23 cellular contexts compared by ENCODE assay signal in genomic region chr17:36939944-36940312, GRCh38. TPM values are rescaled to one million over a fixed set of nuclear protein-coding genes. Genes with fewer than 3 reads are reported as not detected.
DNase-seq lines count a peak whose midpoint lies in the region; ATAC-seq, FAIRE-seq and TF ChIP-seq lines count a peak whose summit lies in the region.
"Had no signal": no experiment of that assay in that cellular context is flagged by ENCODE, and none has a peak within 500 bp of the region (broad histone marks: within the 10 kb centered on the region; RNA-seq: fewer than 3 reads in every experiment).

No MANE protein-coding gene starts in this region.

- peaks cover 35% of the 10 kb centered on the region for H3K4me1 Mint-ChIP-seq in activated CD4-positive, alpha-beta T cell treated with anti-CD3 and anti-CD28 coated beads, Interleukin-2, amount 10 ng/mL, durations not matched to agents 24 days and 14 days
- peaks cover 65% of the 10 kb centered on the region for H3K4me1 Mint-ChIP-seq in GM23338
- peaks cover 5% of the 10 kb centered on the region for H3K4me1 Mint-ChIP-seq in astrocyte (ENCODE audit: low read depth, unreplicated experiment)
- peaks cover 54 to 57% (median 57%) of the 10 kb centered on the region in 3 donors for H3K4me1 Mint-ChIP-seq in naive B cell

- H3K36me3 ChIP-seq in GM23338 (ENCODE audit: insufficient read depth) (no peaks in the 10 kb centered on the region), astrocyte (ENCODE audit: insufficient read depth, low read length) (no peaks in the 10 kb centered on the region), ovary (no peaks in the 10 kb centered on the region)
- H3K36me3 ChIP-seq: pancreas, transverse colon had no signal

- H4K20me1 ChIP-seq in GM23338 (replicated peaks; ENCODE audit: insufficient read depth) = peaks cover 4% of the 10 kb centered on the region; the same call in 1 of the 2 replicates
- H4K20me1 ChIP-seq in astrocyte (ENCODE audit: insufficient read depth, low read length) = peaks cover 27% of the 10 kb centered on the region

- H3K36me3 Mint-ChIP-seq in activated CD4-positive, alpha-beta T cell treated with anti-CD3 and anti-CD28 coated beads, Interleukin-2, amount 10 ng/mL, durations not matched to agents 24 days and 14 days (ENCODE audit: low read depth) = peaks cover 16% of the 10 kb centered on the region
- peaks cover 2% of the 10 kb centered on the region; the same call in 1 of the 3 replicates for H3K36me3 Mint-ChIP-seq in GM23338 (ENCODE audit: low read depth)
- H3K36me3 Mint-ChIP-seq in astrocyte (ENCODE audit: low read depth, unreplicated experiment) = peaks cover 16% of the 10 kb centered on the region
- H3K36me3 Mint-ChIP-seq in naive B cell = no peaks in the 10 kb centered on the region

- H3K9ac ChIP-seq in astrocyte (ENCODE audit: low read length) = no peak overlapping the region

- H3K9me3 ChIP-seq in astrocyte (ENCODE audit: insufficient read depth, low read depth, low read length) (peaks cover 7% of the 10 kb centered on the region), ovary (no peaks in the 10 kb centered on the region)
- H3K9me3 ChIP-seq: pancreas, transverse colon had no signal

- H3K4me3 Mint-ChIP-seq in activated CD4-positive, alpha-beta T cell treated with anti-CD3 and anti-CD28 coated beads, Interleukin-2, amount 10 ng/mL, durations not matched to agents 24 days and 14 days = peak overlapping the region; percentile 32
- H3K4me3 Mint-ChIP-seq in GM23338 (peak overlapping the region; percentile 37), astrocyte (ENCODE audit: unreplicated experiment) (peak overlapping the region; percentile 85), naive B cell (peak overlapping the region in 5 of 8 donors; percentile 39 to 89 (median 85))

- FAIRE-seq in astrocyte (lab: Jason Lieb, UNC) = no peak
- FAIRE-seq: GM12878, HTR-8/SVneo, islet of Langerhans, pancreas had no signal

- peak overlapping the region; percentile 87 for H3K27ac Mint-ChIP-seq in activated CD4-positive, alpha-beta T cell treated with anti-CD3 and anti-CD28 coated beads, Interleukin-2, amount 10 ng/mL, durations not matched to agents 24 days and 14 days
- H3K27ac Mint-ChIP-seq in GM23338 (no peak overlapping the region), astrocyte (ENCODE audit: unreplicated experiment) (peak overlapping the region; percentile 26), naive B cell (peak overlapping the region in 4 of 6 donors; percentile 81 to 97 (median 90))

- peaks cover 41% of the 10 kb centered on the region for H3F3A ChIP-seq in GM23338 (replicated peaks; ENCODE audit: low read depth)

- H2AFZ ChIP-seq in GM23338 = no peak overlapping the region
- H2AFZ ChIP-seq in astrocyte (ENCODE audit: low read depth, low read length) = no peak overlapping the region

- no peak for DNase-seq in activated CD4-positive, alpha-beta T cell treated with anti-CD3 and anti-CD28 coated beads, Interleukin-2, amount 10 ng/mL, durations not matched to agents 24 days and 14 days
- no peak for DNase-seq in activated CD4-positive, alpha-beta T cell treated with anti-CD3 and anti-CD28 coated beads, Interleukin-2, amount 50 U/mL, for 4 hours
- peak; percentile 74 for DNase-seq in GM23338 (ENCODE audit: low spot score)
- no peak for DNase-seq in astrocyte (ENCODE audit: low read depth)
- DNase-seq in naive B cell = no peak
- no peak for DNase-seq in ovary
- no peak for DNase-seq in NCI-H1417 (lab: John Stamatoyannopoulos, UW)
- DNase-seq: ACHN; activated CD4-positive, CD25-positive, alpha-beta regulatory T cell; erythroblast; HCEC 1CT; NCI-H2081; transverse colon had no signal

- TF ChIP-seq CTCF in GM23338 (conservative IDR thresholded peaks at IDR 0.05; ENCODE audit: low read depth in 2 of 2) (no peak), astrocyte (IDR thresholded peaks at IDR 0.05; ENCODE audit: insufficient read depth, low read depth, low read length) (no peak), ovary (IDR thresholded peaks at IDR 0.05) (no peak)

- H3K4me3 ChIP-seq in GM23338 (peak overlapping the region; percentile 84), astrocyte (ENCODE audit: insufficient read depth, low read depth, low read length) (no peak overlapping the region), ovary (no peak overlapping the region)
- H3K4me3 ChIP-seq: GM12878, pancreas, skin epidermis, transverse colon had no signal

- no peaks in the 10 kb centered on the region for H3K79me2 ChIP-seq in GM23338 (replicated peaks; ENCODE audit: insufficient read depth)
- no peaks in the 10 kb centered on the region for H3K79me2 ChIP-seq in astrocyte (ENCODE audit: insufficient read depth, low read length)

- H3K4me1 ChIP-seq in GM23338 (ENCODE audit: insufficient read depth) = peaks cover 74% of the 10 kb centered on the region
- H3K4me1 ChIP-seq in astrocyte (ENCODE audit: insufficient read depth, low read length) = peaks cover 14% of the 10 kb centered on the region
- H3K4me1 ChIP-seq in ovary (ENCODE audit: insufficient read depth) = peaks cover 6% of the 10 kb centered on the region

- H3K27me3 ChIP-seq in GM23338 (ENCODE audit: insufficient read depth) (peaks cover 100% of the 10 kb centered on the region), astrocyte (ENCODE audit: insufficient read depth, low read length) (peaks cover 97% of the 10 kb centered on the region), ovary (peaks cover 24% of the 10 kb centered on the region)

- H3K9me3 Mint-ChIP-seq in activated CD4-positive, alpha-beta T cell treated with anti-CD3 and anti-CD28 coated beads, Interleukin-2, amount 10 ng/mL, durations not matched to agents 24 days and 14 days = no peaks in the 10 kb centered on the region
- H3K9me3 Mint-ChIP-seq in GM23338 (peaks cover 11% of the 10 kb centered on the region; the same call in 2 of the 3 replicates), astrocyte (ENCODE audit: unreplicated experiment) (peaks cover 22% of the 10 kb centered on the region), naive B cell (peaks cover 0 to 15% (median 11%) of the 10 kb centered on the region in 7 donors)

- intact Hi-C loops in activated CD4-positive, alpha-beta T cell treated with anti-CD3 and anti-CD28 coated beads, Interleukin-2, amount 10 ng/mL, durations not matched to agents 24 days and 14 days (cut with micrococcal nuclease) = loop anchor here (5.0 to 10.0 kb wide), 4 partner anchors 298 to 1622 kb away; partner anchors contain the start of gene GGNBP2
- intact Hi-C loops in ovary (cut with DNase I) = no loop called here

- WGBS in ovary, 3 donors = 3 to 5% (median 4%) methylated on average over 15 of the region's 15 CpGs

- no peak overlapping the region for H3K27ac ChIP-seq in GM23338 (ENCODE audit: low read depth)
- H3K27ac ChIP-seq in astrocyte (ENCODE audit: low read depth, low read length) = no peak overlapping the region
- H3K27ac ChIP-seq in ovary = no peak overlapping the region
- H3K27ac ChIP-seq: pancreas, RWPE1, skin epidermis, transverse colon had no signal

- TF ChIP-seq EP300 in ovary (IDR thresholded peaks at IDR 0.05) = no peak

- H3K4me2 ChIP-seq in GM23338 (peak overlapping the region; percentile 95), astrocyte (ENCODE audit: low read length) (no peak overlapping the region)

- H3K9me2 ChIP-seq in GM23338 (ENCODE audit: insufficient read depth) = no peaks in the 10 kb centered on the region

- no peak for TF ChIP-seq POLR2A in ovary (IDR thresholded peaks at IDR 0.05)

- peaks cover 75% of the 10 kb centered on the region for H3K27me3 Mint-ChIP-seq in activated CD4-positive, alpha-beta T cell treated with anti-CD3 and anti-CD28 coated beads, Interleukin-2, amount 10 ng/mL, durations not matched to agents 24 days and 14 days
- H3K27me3 Mint-ChIP-seq in GM23338 (ENCODE audit: insufficient read depth, low read depth, poor library complexity) (peaks cover 100% of the 10 kb centered on the region), astrocyte (ENCODE audit: low read depth, unreplicated experiment) (peaks cover 55% of the 10 kb centered on the region), naive B cell (peaks cover 54 to 83% (median 71%) of the 10 kb centered on the region in 3 donors)

- ATAC-seq in GM23338 = peak; percentile 2
- ATAC-seq in naive B cell (ENCODE audit: low read depth in 2 of 2) = no peak
- no peak for ATAC-seq in HG03095 (IDR thresholded peaks at IDR 0.05; ENCODE audit: unreplicated experiment)
- ATAC-seq: GM12878, pancreas had no signal

TF ChIP-seq in GM23338, 12 proteins besides CTCF, POLR2A, EP300 and RAD21 (continues in another document):
- TF ChIP-seq ZNF114 (CRISPR knock-in tag; IDR thresholded peaks at IDR 0.05) = no peak
- TF ChIP-seq EZH2phosphoT487 (IDR thresholded peaks at IDR 0.05; ENCODE audit: unreplicated experiment) = no peak
- no peak for TF ChIP-seq ZNF331 (CRISPR knock-in tag; IDR thresholded peaks at IDR 0.05; ENCODE audit: low read depth)

RNA-seq across cellular contexts. Expression of gene LHX1, which starts 2.7 kb away (rescaled TPM):
- total RNA-seq in activated CD4-positive, alpha-beta T cell treated with anti-CD3 and anti-CD28 coated beads, Interleukin-2, amount 10 ng/mL, durations not matched to agents 24 days and 14 days = 0.44 and 0.57 TPM in 2 replicates
- total RNA-seq in GM23338 (2014; rRNA removed; shearing (Covaris generic)) = 0.52 and 0.58 TPM in 2 replicates
- 0.74 and 1.1 TPM in 2 replicates for polyA plus RNA-seq in GM23338 (2016; fragmentation: Nextera tagmentation; extraction: Ambion mirVana)
- total RNA-seq in astrocyte = 10.8 and 11.8 TPM in 2 replicates
- polyA plus RNA-seq in naive B cell (ENCODE audit: low read depth in 6 of 6) = not detected
- total RNA-seq in ovary = 1 to 10 TPM in 2 of 7 donors, under 1 TPM in 2, not detected in 3; 0.34 to 3.6 (median 1.8) TPM
- polyA plus RNA-seq in ovary = under 1 TPM in 1 of 2 donors, not detected in 1; 0.08 TPM
- total RNA-seq: aorta, GM12878, MCF 10A, mononuclear cell, pancreas, transverse colon had no signal
- polyA plus RNA-seq: aorta, GM12878 had no signal

RNA-seq across cellular contexts. Expression of gene AATF, which starts 8.8 kb away (rescaled TPM):
- 116 and 118 TPM in 2 replicates for total RNA-seq in activated CD4-positive, alpha-beta T cell treated with anti-CD3 and anti-CD28 coated beads, Interleukin-2, amount 10 ng/mL, durations not matched to agents 24 days and 14 days
- total RNA-seq in GM23338 (2014; rRNA removed; shearing (Covaris generic)) = 40.2 and 53.7 TPM in 2 replicates
- polyA plus RNA-seq in GM23338 (2016; fragmentation: Nextera tagmentation; extraction: Ambion mirVana) (64.1 and 71.2 TPM in 2 replicates), naive B cell (ENCODE audit: low read depth in 6 of 6) (10 to 100 TPM; 63.8 to 96.7 (median 73.2) TPM), ovary (10 to 100 TPM; 38.7 to 73.6 TPM)
- total RNA-seq in astrocyte (47.1 and 49.1 TPM in 2 replicates), ovary (10 to 100 TPM; 28.5 to 48.2 (median 42.5) TPM)

Comparison
In these comparisons a context has a peak if more than half of its experiments do, and no peak if none do; other contexts are left out.
1. H3K4me3 Mint-ChIP-seq: peak in every context shown above with its lines; median percentile 85 in astrocyte; 85 in naive B cell; 37 in GM23338; 32 in activated CD4-positive, alpha-beta T cell treated with anti-CD3 and anti-CD28 coated beads, Interleukin-2, amount 10 ng/mL, durations not matched to agents 24 days and 14 days.